In genomic region chr12:110791589-110791988, GRCh38 we compare ENCODE assay signal across 21 cellular contexts. TPM values are rescaled to one million over a fixed set of nuclear protein-coding genes. Genes with fewer than 3 reads are reported as not detected.
DNase-seq lines count a peak whose midpoint lies in the region; ATAC-seq, FAIRE-seq and TF ChIP-seq lines count a peak whose summit lies in the region.
"Had no signal": no experiment of that assay in that cellular context is flagged by ENCODE, and none has a peak within 500 bp of the region (broad histone marks: within the 10 kb centered on the region; RNA-seq: fewer than 3 reads in every experiment).

No MANE protein-coding gene starts in this region.

- H3K4ac ChIP-seq in neuronal stem cell (ENCODE audit: low read length) = no peak overlapping the region

- H3K9ac ChIP-seq in keratinocyte (ENCODE audit: control insufficient read depth, extremely low read depth, insufficient read depth, low read length) = no peak overlapping the region
- H3K9ac ChIP-seq in neuronal stem cell (ENCODE audit: low read depth, low read length, poor library complexity) = no peak overlapping the region

- H3K4me1 ChIP-seq in keratinocyte (ENCODE audit: control insufficient read depth, extremely low read depth, insufficient read depth, low read length) (peaks cover 6% of the 10 kb centered on the region), neuronal stem cell (ENCODE audit: control insufficient read depth in 2 of 2, insufficient read depth in 1 of 2, low read depth in 1 of 2, low read length in 2 of 2) (no peaks in the 10 kb centered on the region)

- no peaks in the 10 kb centered on the region for H4K20me1 ChIP-seq in keratinocyte (ENCODE audit: control insufficient read depth, extremely low read depth, insufficient read depth, low read length)

- no peaks in the 10 kb centered on the region for H3K36me3 ChIP-seq in keratinocyte (ENCODE audit: control insufficient read depth in 2 of 2, extremely low read depth in 1 of 2, insufficient read depth in 2 of 2, low read length in 2 of 2)
- no peaks in the 10 kb centered on the region for H3K36me3 ChIP-seq in neuronal stem cell (replicated peaks in 1 of 2; ENCODE audit: control insufficient read depth in 2 of 2, insufficient read depth in 2 of 2, low read length in 2 of 2)
- H3K36me3 ChIP-seq: heart right ventricle, spleen had no signal

- no peak overlapping the region for H3K4me3 Mint-ChIP-seq in Calu3 (ENCODE audit: low read depth, unreplicated experiment)
- H3K4me3 Mint-ChIP-seq in activated T-helper 17 cell treated with anti-CD3 and anti-CD28 coated beads, Interleukin-2, amount 50 U/mL, for 72 hours = peak overlapping the region; percentile 1
- H3K4me3 Mint-ChIP-seq: CD4-positive, alpha-beta T cell had no signal

- BruUV-seq in Calu3 (replicated peaks; lab: Mats Ljungman, UMichigan) = no TSS peak

- peaks cover 2% of the 10 kb centered on the region for H3K79me1 ChIP-seq in neuronal stem cell (ENCODE audit: low read depth, low read length)

- no peaks in the 10 kb centered on the region for H3K9me3 Mint-ChIP-seq in Calu3 (ENCODE audit: low read depth, unreplicated experiment)
- no peaks in the 10 kb centered on the region for H3K9me3 Mint-ChIP-seq in activated T-helper 17 cell treated with anti-CD3 and anti-CD28 coated beads, Interleukin-2, amount 50 U/mL, for 72 hours
- H3K9me3 Mint-ChIP-seq: CD4-positive, alpha-beta T cell had no signal

- FAIRE-seq in GM12892 (lab: Jason Lieb, UNC) = peak; percentile 50
- peak; percentile 93 for FAIRE-seq in keratinocyte (lab: Jason Lieb, UNC)
- FAIRE-seq: TTC549 had no signal

- peak; percentile 48 for DNase-seq in Calu3
- DNase-seq in GM12892 (ENCODE audit: insufficient read length) = no peak
- DNase-seq in keratinocyte (ENCODE audit: low read depth, low spot score) = peak; percentile 46
- no peak for DNase-seq in SK-N-DZ (ENCODE audit: low spot score)
- no peak for DNase-seq in MV-4-11 (lab: John Stamatoyannopoulos, UW)
- no peak for DNase-seq in neuronal stem cell (ENCODE audit: low spot score)
- DNase-seq: CD4-positive, alpha-beta T cell; DMS153; effector memory CD4-positive, alpha-beta T cell; GDM1; heart right ventricle; left ventricle myocardium superior; mucosa of descending colon; NCI-H1417; NCI-H2171; NCI-H69; spleen; testis had no signal

- no peak overlapping the region for H3K23ac ChIP-seq in neuronal stem cell (ENCODE audit: low read depth, low read length, poor library complexity)

- H2AK5ac ChIP-seq in neuronal stem cell (ENCODE audit: low read depth, low read length) = no peak overlapping the region

- H3K36me3 Mint-ChIP-seq in Calu3 (ENCODE audit: insufficient read depth, unreplicated experiment) = no peaks in the 10 kb centered on the region
- H3K36me3 Mint-ChIP-seq in activated T-helper 17 cell treated with anti-CD3 and anti-CD28 coated beads, Interleukin-2, amount 50 U/mL, for 72 hours (ENCODE audit: low read depth) = no peaks in the 10 kb centered on the region

- H3K27ac ChIP-seq in keratinocyte (ENCODE audit: control insufficient read depth, insufficient read depth, low read length) (peak overlapping the region; percentile 63), neuronal stem cell (replicated peaks; ENCODE audit: low read length) (no peak overlapping the region)
- H3K27ac ChIP-seq: heart right ventricle, spleen, testis had no signal

- peak overlapping the region; percentile 9 for H3K27ac Mint-ChIP-seq in Calu3 (ENCODE audit: unreplicated experiment)
- peak overlapping the region; percentile 49 for H3K27ac Mint-ChIP-seq in activated T-helper 17 cell treated with anti-CD3 and anti-CD28 coated beads, Interleukin-2, amount 50 U/mL, for 72 hours
- H3K27ac Mint-ChIP-seq: CD4-positive, alpha-beta T cell had no signal

- CTCF ChIA-PET in Calu3 (lab: Charles Lee) = interaction anchor here (0.8 to 1.1 kb wide), 4 partner anchors 11 to 47 kb away, joined by 3 to 11 read pairs (median 4); no protein-coding TSS in a partner anchor

- peaks cover 13% of the 10 kb centered on the region for H3K4me1 Mint-ChIP-seq in Calu3 (ENCODE audit: low read depth, unreplicated experiment)
- H3K4me1 Mint-ChIP-seq in activated T-helper 17 cell treated with anti-CD3 and anti-CD28 coated beads, Interleukin-2, amount 50 U/mL, for 72 hours = peaks cover 6% of the 10 kb centered on the region

- H3K14ac ChIP-seq in neuronal stem cell (ENCODE audit: low read length) = no peak overlapping the region

- no peaks in the 10 kb centered on the region for H3K27me3 ChIP-seq in keratinocyte (ENCODE audit: control insufficient read depth, extremely low read depth, insufficient read depth, low read length)
- H3K27me3 ChIP-seq in neuronal stem cell (ENCODE audit: control insufficient read depth in 3 of 3, insufficient read depth in 3 of 3, low read depth in 1 of 3, low read length in 3 of 3) = no peaks in the 10 kb centered on the region
- H3K27me3 ChIP-seq: heart right ventricle, spleen, testis had no signal

- no peak overlapping the region for H2BK5ac ChIP-seq in neuronal stem cell (ENCODE audit: low read length)

- WGBS in neuronal stem cell (ENCODE audit: extremely low coverage in 2 of 2, insufficient read length in 2 of 2, insufficient replicate concordance in 1 of 2), 2 donors = no CpG with 5 or more reads among the region's 3 CpGs

- H4K91ac ChIP-seq in neuronal stem cell (ENCODE audit: low read depth, low read length, poor library complexity) = no peak overlapping the region

- no peak for TF ChIP-seq POLR2A in GM12892 (IDR thresholded peaks at IDR 0.05; ENCODE audit: low read depth, low read length)

- ATAC-seq in activated T-helper 17 cell treated with anti-CD3 and anti-CD28 coated beads, Interleukin-2, amount 50 U/mL, for 72 hours (replicated peaks) = peak; percentile 92
- ATAC-seq: heart right ventricle, left ventricle myocardium superior, Right ventricle myocardium inferior had no signal

- H3K9me3 ChIP-seq in keratinocyte (ENCODE audit: control insufficient read depth, low read depth, low read length) = no peaks in the 10 kb centered on the region
- no peaks in the 10 kb centered on the region for H3K9me3 ChIP-seq in neuronal stem cell (replicated peaks in 1 of 2; ENCODE audit: control insufficient read depth in 2 of 2, insufficient read depth in 1 of 2, low read depth in 1 of 2, low read length in 2 of 2)
- H3K9me3 ChIP-seq: heart right ventricle, mucosa of descending colon, spleen, testis had no signal

- no peak overlapping the region for H4K8ac ChIP-seq in neuronal stem cell (ENCODE audit: low read depth, low read length)

- H3K9me1 ChIP-seq in keratinocyte (ENCODE audit: control insufficient read depth, extremely low read depth, insufficient read depth, low read length) = no peaks in the 10 kb centered on the region

- H2AFZ ChIP-seq in keratinocyte (ENCODE audit: control insufficient read depth, low read length) (no peak overlapping the region), neuronal stem cell (ENCODE audit: low read length) (no peak overlapping the region)

- H2BK15ac ChIP-seq in neuronal stem cell (ENCODE audit: low read length) = no peak overlapping the region

- dilution Hi-C loops in keratinocyte (cut with MboI; ENCODE audit: extremely low pct_ligation_motif_present, low sequenced_read_pairs) = no loop called here

- H2BK120ac ChIP-seq in neuronal stem cell (ENCODE audit: low read depth, low read length) = no peak overlapping the region

- H3K4me3 ChIP-seq in keratinocyte (ENCODE audit: control insufficient read depth in 2 of 3, extremely low read depth in 1 of 3, insufficient read depth in 2 of 3, low read depth in 1 of 3, low read length in 3 of 3) (no peak overlapping the region), neuronal stem cell (ENCODE audit: low read length in 2 of 2) (no peak overlapping the region)
- H3K4me3 ChIP-seq: heart right ventricle, mucosa of descending colon, spleen, testis had no signal

- intact Hi-C loops in Calu3 (cut with micrococcal nuclease; ENCODE audit: unreplicated experiment) = no loop called here

- no peak overlapping the region for H3K18ac ChIP-seq in neuronal stem cell (ENCODE audit: low read length)

- H3K4me2 ChIP-seq in keratinocyte (ENCODE audit: control insufficient read depth, extremely low read depth, insufficient read depth, low read depth, low read length) (peak overlapping the region; percentile 2), neuronal stem cell (ENCODE audit: insufficient read depth, low read length, poor library complexity, severe bottlenecking) (no peak overlapping the region)

- no peaks in the 10 kb centered on the region for H3K27me3 Mint-ChIP-seq in Calu3 (ENCODE audit: unreplicated experiment)
- no peaks in the 10 kb centered on the region for H3K27me3 Mint-ChIP-seq in activated T-helper 17 cell treated with anti-CD3 and anti-CD28 coated beads, Interleukin-2, amount 50 U/mL, for 72 hours
- H3K27me3 Mint-ChIP-seq: CD4-positive, alpha-beta T cell had no signal

- TF ChIP-seq CTCF in Calu3 (IDR thresholded peaks at IDR 0.05; ENCODE audit: unreplicated experiment) = no peak
- no peak for TF ChIP-seq CTCF in keratinocyte (optimal IDR thresholded peaks at IDR 0.05 in 1 of 3, IDR thresholded peaks at IDR 0.05 in 1 of 3, conservative IDR thresholded peaks at IDR 0.05 in 1 of 3; ENCODE audit: extremely low read depth in 1 of 3, insufficient read depth in 2 of 3, low read length in 3 of 3)

- H2BK12ac ChIP-seq in neuronal stem cell (ENCODE audit: low read length) = no peak overlapping the region

- H3K79me2 ChIP-seq in keratinocyte (ENCODE audit: control insufficient read depth, insufficient read depth, low read length) = no peaks in the 10 kb centered on the region

RNA-seq across cellular contexts. Expression of gene PPP1CC, which starts 48.9 kb away (rescaled TPM):
- 199 and 213 TPM in 2 replicates for total RNA-seq in Calu3 (2022)
- polyA plus RNA-seq in GM12892 (2012; ENCODE audit: missing spikeins) = 193 TPM
- 100 to 1,000 TPM; 185 to 259 TPM for total RNA-seq in activated T-helper 17 cell treated with anti-CD3 and anti-CD28 coated beads, Interleukin-2, amount 50 U/mL, for 72 hours
- 77.4 to 158 TPM (median 83.3 TPM) in 3 replicates for polyA plus RNA-seq in keratinocyte
- 282 TPM for polyA plus RNA-seq in keratinocyte (2011; ENCODE audit: low read depth)
- 65.6 and 135 TPM in 2 replicates for polyA plus RNA-seq in keratinocyte (2011; cell fraction: cytosol; rRNA removed)
- 43.3 and 66.0 TPM in 2 replicates for polyA plus RNA-seq in keratinocyte (2011; cell fraction: nucleus; rRNA removed)
- polyA plus RNA-seq in keratinocyte (2012; ENCODE audit: low replicate concordance) = 97.7 and 100.0 TPM in 2 replicates
- polyA minus RNA-seq in keratinocyte = 25.3 to 78.5 TPM (median 47.9 TPM) in 3 replicates
- polyA minus RNA-seq in keratinocyte (2011; cell fraction: cytosol; rRNA and poly(A)+ RNA removed) = 46.6 TPM
- 16.7 and 30.3 TPM in 2 replicates for polyA minus RNA-seq in keratinocyte (2011; cell fraction: nucleus; rRNA and poly(A)+ RNA removed)
- polyA plus RNA-seq in SK-N-DZ (2014; cell fraction: cytosol; rRNA removed) = 171 and 190 TPM in 2 replicates
- 202 and 280 TPM in 2 replicates for polyA plus RNA-seq in SK-N-DZ (2014; cell fraction: nucleus; rRNA removed)
- polyA plus RNA-seq in neuronal stem cell (2013, experiment 1 of 2) = 313 TPM
- polyA plus RNA-seq in neuronal stem cell (2013, experiment 2 of 2) = 313 TPM

RNA-seq across cellular contexts. Expression of gene CCDC63, which starts 55.2 kb away (rescaled TPM):
- not detected in 2 replicates for total RNA-seq in Calu3 (2022)
- not detected for polyA plus RNA-seq in GM12892 (2012; ENCODE audit: missing spikeins)
- not detected for total RNA-seq in activated T-helper 17 cell treated with anti-CD3 and anti-CD28 coated beads, Interleukin-2, amount 50 U/mL, for 72 hours
- not detected in 3 replicates for polyA plus RNA-seq in keratinocyte
- polyA plus RNA-seq in keratinocyte (2011; ENCODE audit: low read depth) = 1.00 TPM
- polyA plus RNA-seq in keratinocyte (2011; cell fraction: cytosol; rRNA removed) = 0.04 TPM in 1 of 2 replicates, not detected in the other
- polyA plus RNA-seq in keratinocyte (2011; cell fraction: nucleus; rRNA removed) = 0.11 TPM in 1 of 2 replicates, not detected in the other
- polyA plus RNA-seq in keratinocyte (2012; ENCODE audit: low replicate concordance) = 0.20 TPM in 1 of 2 replicates, not detected in the other
- not detected in 3 replicates for polyA minus RNA-seq in keratinocyte
- not detected for polyA minus RNA-seq in keratinocyte (2011; cell fraction: cytosol; rRNA and poly(A)+ RNA removed)
- not detected in 2 replicates for polyA minus RNA-seq in keratinocyte (2011; cell fraction: nucleus; rRNA and poly(A)+ RNA removed)
- polyA plus RNA-seq in SK-N-DZ (2014; cell fraction: cytosol; rRNA removed) = not detected in 2 replicates
- polyA plus RNA-seq in SK-N-DZ (2014; cell fraction: nucleus; rRNA removed) = not detected in 2 replicates
- 1.3 TPM for polyA plus RNA-seq in neuronal stem cell (2013, experiment 1 of 2)
- polyA plus RNA-seq in neuronal stem cell (2013, experiment 2 of 2) = 1.1 TPM
- total RNA-seq: CD4-positive, alpha-beta T cell; heart right ventricle; left ventricle myocardium superior; mucosa of descending colon; Right ventricle myocardium inferior; spleen had no signal
- polyA plus RNA-seq: heart right ventricle, spleen had no signal

Comparison
In these comparisons a context has a peak if more than half of its experiments do, and no peak if none do; other contexts are left out.
1. DNase-seq: peak in Calu3 (single experiment) and keratinocyte (single experiment); none in GM12892 (single experiment), SK-N-DZ (single experiment), MV-4-11 (single experiment) and neuronal stem cell (single experiment).